20 cellular contexts compared by ENCODE assay signal in the genomic region with DNA sequence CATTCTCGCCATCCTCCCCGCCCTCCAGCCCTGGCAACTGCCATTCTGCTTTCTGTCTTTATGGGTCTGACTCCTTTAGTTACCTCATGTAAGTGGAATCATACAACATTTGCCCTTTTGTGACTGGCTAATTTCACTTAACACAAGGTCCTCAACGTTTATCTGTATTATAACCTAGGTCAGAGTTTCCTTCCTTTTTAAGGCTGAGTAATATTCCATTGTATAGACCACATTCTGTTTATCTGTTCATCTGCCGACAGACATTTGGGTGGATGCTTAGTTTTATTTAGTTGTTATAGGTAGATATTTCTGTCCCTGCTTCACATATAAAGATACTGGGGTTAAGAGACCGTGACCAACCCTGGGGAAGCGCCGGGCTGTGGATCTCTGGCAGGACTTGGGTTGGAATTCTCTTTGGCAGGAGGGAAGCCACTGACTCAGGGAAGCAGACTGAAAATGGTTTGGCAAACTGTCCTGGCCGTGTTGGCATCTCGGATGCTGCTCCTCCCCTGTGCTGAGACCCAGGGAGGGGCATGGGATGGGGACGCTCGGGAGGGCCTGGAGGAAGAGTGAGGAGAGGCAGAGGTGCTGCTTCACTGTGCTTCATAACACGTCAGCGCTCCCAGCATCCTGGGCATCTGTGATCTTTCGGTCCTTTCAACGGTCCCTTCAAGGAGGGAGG. TPM values are rescaled to one million over a fixed set of nuclear protein-coding genes. Genes with fewer than 3 reads are reported as not detected.
A peak's percentile ranks its signal among the peaks of the same experiment; 100 is the strongest.
DNase-seq lines count a peak whose midpoint lies in the region; ATAC-seq and TF ChIP-seq lines count a peak whose summit lies in the region.
"Had no signal": no experiment of that assay in that cellular context is flagged by ENCODE, and none has a peak within 500 bp of the region (broad histone marks: within the 10 kb centered on the region; RNA-seq: fewer than 3 reads in every experiment).

No MANE protein-coding gene starts in this region.

- H3K4me3 ChIP-seq in GM23248 (no peak overlapping the region), fibroblast of mammary gland (ENCODE audit: control insufficient read depth, low read depth, low read length) (no peak overlapping the region), psoas muscle (no peak overlapping the region), PC-3 (ENCODE audit: low read length) (no peak overlapping the region), Caco-2 (ENCODE audit: low read depth, low read length) (no peak overlapping the region)

- H3K27me3 ChIP-seq in GM23248 (replicated peaks; ENCODE audit: insufficient read depth) (no peaks in the 10 kb centered on the region), psoas muscle (ENCODE audit: insufficient read depth in 3 of 3, low read length in 2 of 3) (no peaks in the 10 kb centered on the region), PC-3 (ENCODE audit: low read length) (no peaks in the 10 kb centered on the region), Caco-2 (replicated peaks; ENCODE audit: control insufficient read depth, insufficient read depth, low read length) (no peaks in the 10 kb centered on the region)

- 54 to 66% methylated on average over 14 to 15 of the region's 15 CpGs for WGBS in GM23248 (ENCODE audit: low coverage in 1 of 2, low lambda C conversion rate in 2 of 2, missing lambda C conversion rate in 2 of 2), 2 experiments
- WGBS in psoas muscle, 3 donors: 42 to 49% (median 48%) methylated on average over 15 of the region's 15 CpGs

- no peaks in the 10 kb centered on the region for H4K20me1 ChIP-seq in GM23248 (ENCODE audit: insufficient read depth)
- H4K20me1 ChIP-seq in PC-3 (ENCODE audit: low read length): no peaks in the 10 kb centered on the region

- H3F3A ChIP-seq in GM23248 (ENCODE audit: insufficient read depth): peaks cover 8% of the 10 kb centered on the region; the same call in 1 of the 2 replicates
- no peaks in the 10 kb centered on the region for H3F3A ChIP-seq in PC-3 (ENCODE audit: low read length, unreplicated experiment)

- H3K4me1 Mint-ChIP-seq in WTC11: peaks cover 47% of the 10 kb centered on the region
- no peaks in the 10 kb centered on the region for H3K4me1 Mint-ChIP-seq in Caco-2 (ENCODE audit: low read depth, unreplicated experiment)
- no peaks in the 10 kb centered on the region for H3K4me1 Mint-ChIP-seq in activated T-helper 1 cell treated with anti-CD3 and anti-CD28 coated beads, Interleukin-12 subunit alpha, Interleukin-12 subunit beta, Interleukin-2, Interleukin-4 antibody, amounts not matched to agents 30 ng/mL and 10 ng/mL and 1 ng/mL, durations not matched to agents 14 hours and 24 hours and 36 hours (ENCODE audit: low read depth)
- H3K4me1 Mint-ChIP-seq: natural killer cell had no signal

- in situ Hi-C loops in GM23248 (cut with MboI): no loop called here

- TF ChIP-seq CTCF in WTC11 (IDR thresholded peaks at IDR 0.05) (no peak), fibroblast of mammary gland (conservative IDR thresholded peaks at IDR 0.05; ENCODE audit: control insufficient read depth, insufficient read depth, low read depth, low read length) (no peak), psoas muscle (IDR thresholded peaks at IDR 0.05) (no peak), PC-3 (conservative IDR thresholded peaks at IDR 0.05; ENCODE audit: low read depth, low read length) (no peak), Caco-2 (IDR thresholded peaks at IDR 0.05; ENCODE audit: insufficient read depth in 1 of 2, low read depth in 1 of 2, low read length in 1 of 2, severe bottlenecking in 1 of 2, unreplicated experiment in 1 of 2) (no peak)

- intact Hi-C loops in psoas muscle (cut with DNase I): loop anchor here (2.0 to 5.0 kb wide), 2 partner anchors 35 to 36 kb away; no protein-coding TSS in a partner anchor
- intact Hi-C loops in PC-3 (cut with micrococcal nuclease): no loop called here
- intact Hi-C loops in Caco-2 (cut with micrococcal nuclease; ENCODE audit: unreplicated experiment): no loop called here
- intact Hi-C loops in activated T-helper 1 cell treated with anti-CD3 and anti-CD28 coated beads, Interleukin-12 subunit alpha, Interleukin-12 subunit beta, Interleukin-2, Interleukin-4 antibody, amounts not matched to agents 30 ng/mL and 10 ng/mL and 1 ng/mL, durations not matched to agents 14 hours and 24 hours and 36 hours (cut with micrococcal nuclease): no loop called here

- BruUV-seq in PC-3 (replicated peaks; lab: Mats Ljungman, UMichigan) (no TSS peak), Caco-2 (replicated peaks; lab: Mats Ljungman, UMichigan) (no TSS peak)

- CTCF ChIA-PET in WTC11 (lab: Charles Lee) (interaction anchor here (0.9 to 2.0 kb wide), 12 partner anchors 8 to 302 kb away, joined by 3 to 13 read pairs (median 4); no protein-coding TSS in a partner anchor), PC-3 (lab: Charles Lee) (interaction anchor here (0.6 kb wide), 1 partner anchor 1278 kb away, joined by 3 read pairs; no protein-coding TSS in a partner anchor), Caco-2 (lab: Charles Lee) (no interaction called here)

- ATAC-seq in WTC11 (no peak), psoas muscle (peak; percentile 25 to 52 (median 42)), GM21390 (IDR thresholded peaks at IDR 0.05; ENCODE audit: unreplicated experiment) (no peak), PC-3 (no peak)
- ATAC-seq: CD8-positive, alpha-beta T cell; natural killer cell had no signal

- peaks cover 14% of the 10 kb centered on the region for H3K4me1 ChIP-seq in GM23248 (ENCODE audit: insufficient read depth)
- H3K4me1 ChIP-seq in psoas muscle: peaks cover 68% of the 10 kb centered on the region
- no peaks in the 10 kb centered on the region for H3K4me1 ChIP-seq in PC-3 (ENCODE audit: insufficient read depth, low read length)
- no peaks in the 10 kb centered on the region for H3K4me1 ChIP-seq in Caco-2

- DNase-seq in GM23248 (peak; percentile 55), WTC11 (ENCODE audit: low spot score) (no peak), fibroblast of mammary gland (ENCODE audit: low read depth) (peak; percentile 26), psoas muscle (peak; percentile 40 to 79), PC-3 (no peak), Caco-2 (no peak)
- no peak for DNase-seq in activated T-helper 1 cell treated with anti-CD3 and anti-CD28 coated beads, Interleukin-12 subunit alpha, Interleukin-12 subunit beta, Interleukin-2, Interleukin-4 antibody, amounts not matched to agents 30 ng/mL and 10 ng/mL and 1 ng/mL, durations not matched to agents 14 hours and 24 hours and 36 hours (ENCODE audit: low spot score)
- DNase-seq: activated CD4-positive, alpha-beta T cell treated with anti-CD3 and anti-CD28 coated beads, Interleukin-2, amount 50 U/mL, for 1 hour; activated CD8-positive, alpha-beta memory T cell treated with anti-CD3 and anti-CD28 coated beads, Interleukin-2, amount 50 U/mL, for 4 hours; activated effector memory CD4-positive, alpha-beta T cell treated with Interleukin-2 at 50 U/mL for 16 hours; CD8-positive, alpha-beta T cell; cerebellar nuclear complex; DMS79; hippocampal formation; natural killer cell; SIG-M5; T-helper 1 cell had no signal

- H3K36me3 ChIP-seq in GM23248 (ENCODE audit: low read depth) (no peaks in the 10 kb centered on the region), psoas muscle (ENCODE audit: insufficient read depth in 1 of 2, low read depth in 1 of 2) (peaks cover 0 to 31% of the 10 kb centered on the region in 2 donors), PC-3 (ENCODE audit: low read depth, low read length) (no peaks in the 10 kb centered on the region), Caco-2 (ENCODE audit: control insufficient read depth, insufficient read depth, low read length) (no peaks in the 10 kb centered on the region; the same call in 1 of the 2 replicates)

- H3K36me3 Mint-ChIP-seq in WTC11: peaks cover 38% of the 10 kb centered on the region
- peaks cover 75% of the 10 kb centered on the region for H3K36me3 Mint-ChIP-seq in Caco-2 (ENCODE audit: insufficient read depth, unreplicated experiment)
- no peaks in the 10 kb centered on the region for H3K36me3 Mint-ChIP-seq in activated T-helper 1 cell treated with anti-CD3 and anti-CD28 coated beads, Interleukin-12 subunit alpha, Interleukin-12 subunit beta, Interleukin-2, Interleukin-4 antibody, amounts not matched to agents 30 ng/mL and 10 ng/mL and 1 ng/mL, durations not matched to agents 14 hours and 24 hours and 36 hours (ENCODE audit: low read depth)
- H3K36me3 Mint-ChIP-seq: CD8-positive, alpha-beta T cell; natural killer cell had no signal

- H2AFZ ChIP-seq in GM23248 (no peak overlapping the region), PC-3 (ENCODE audit: low read length) (no peak overlapping the region)

- H3K9ac ChIP-seq in GM23248 (peak overlapping the region; percentile 49; the same call in 1 of the 2 replicates), PC-3 (ENCODE audit: low read length) (no peak overlapping the region)

- H3K4me3 Mint-ChIP-seq in WTC11: peak overlapping the region; percentile 40
- no peak overlapping the region for H3K4me3 Mint-ChIP-seq in Caco-2 (ENCODE audit: unreplicated experiment)
- no peak overlapping the region for H3K4me3 Mint-ChIP-seq in activated T-helper 1 cell treated with anti-CD3 and anti-CD28 coated beads, Interleukin-12 subunit alpha, Interleukin-12 subunit beta, Interleukin-2, Interleukin-4 antibody, amounts not matched to agents 30 ng/mL and 10 ng/mL and 1 ng/mL, durations not matched to agents 14 hours and 24 hours and 36 hours
- H3K4me3 Mint-ChIP-seq: CD8-positive, alpha-beta T cell; natural killer cell had no signal

- H3K9me3 ChIP-seq in GM23248 (ENCODE audit: low read depth): no peaks in the 10 kb centered on the region
- no peaks in the 10 kb centered on the region for H3K9me3 ChIP-seq in psoas muscle
- no peaks in the 10 kb centered on the region for H3K9me3 ChIP-seq in PC-3 (ENCODE audit: low read length)
- no peaks in the 10 kb centered on the region for H3K9me3 ChIP-seq in Caco-2

- H3K27me3 Mint-ChIP-seq in WTC11 (ENCODE audit: low read depth) (no peaks in the 10 kb centered on the region), Caco-2 (ENCODE audit: insufficient read depth, unreplicated experiment) (no peaks in the 10 kb centered on the region)
- no peaks in the 10 kb centered on the region for H3K27me3 Mint-ChIP-seq in activated T-helper 1 cell treated with anti-CD3 and anti-CD28 coated beads, Interleukin-12 subunit alpha, Interleukin-12 subunit beta, Interleukin-2, Interleukin-4 antibody, amounts not matched to agents 30 ng/mL and 10 ng/mL and 1 ng/mL, durations not matched to agents 14 hours and 24 hours and 36 hours (ENCODE audit: insufficient read depth)
- H3K27me3 Mint-ChIP-seq: progenitor cell of endocrine pancreas had no signal

- H3K9me3 Mint-ChIP-seq in WTC11: no peaks in the 10 kb centered on the region
- H3K9me3 Mint-ChIP-seq in Caco-2 (ENCODE audit: unreplicated experiment): no peaks in the 10 kb centered on the region
- H3K9me3 Mint-ChIP-seq in activated T-helper 1 cell treated with anti-CD3 and anti-CD28 coated beads, Interleukin-12 subunit alpha, Interleukin-12 subunit beta, Interleukin-2, Interleukin-4 antibody, amounts not matched to agents 30 ng/mL and 10 ng/mL and 1 ng/mL, durations not matched to agents 14 hours and 24 hours and 36 hours: no peaks in the 10 kb centered on the region
- H3K9me3 Mint-ChIP-seq: CD8-positive, alpha-beta T cell; natural killer cell had no signal

- H3K4me2 ChIP-seq in GM23248 (ENCODE audit: unreplicated experiment) (peak overlapping the region; percentile 38), PC-3 (ENCODE audit: low read length) (no peak overlapping the region)

- H3K27ac ChIP-seq in GM23248 (peak overlapping the region; percentile 55), psoas muscle (peak overlapping the region; percentile 90), PC-3 (ENCODE audit: low read length) (no peak overlapping the region)

- H3K27ac Mint-ChIP-seq in WTC11 (peak overlapping the region; percentile 92), Caco-2 (ENCODE audit: unreplicated experiment) (no peak overlapping the region)
- no peak overlapping the region for H3K27ac Mint-ChIP-seq in activated T-helper 1 cell treated with anti-CD3 and anti-CD28 coated beads, Interleukin-12 subunit alpha, Interleukin-12 subunit beta, Interleukin-2, Interleukin-4 antibody, amounts not matched to agents 30 ng/mL and 10 ng/mL and 1 ng/mL, durations not matched to agents 14 hours and 24 hours and 36 hours
- H3K27ac Mint-ChIP-seq: CD8-positive, alpha-beta T cell; natural killer cell; progenitor cell of endocrine pancreas had no signal

- no peaks in the 10 kb centered on the region for H3K9me2 ChIP-seq in GM23248 (ENCODE audit: insufficient read depth)
- no peaks in the 10 kb centered on the region for H3K9me2 ChIP-seq in PC-3 (replicated peaks; ENCODE audit: low read length)

- H3K79me2 ChIP-seq in GM23248 (ENCODE audit: insufficient read depth) (no peaks in the 10 kb centered on the region), PC-3 (ENCODE audit: low read length) (no peaks in the 10 kb centered on the region)

- POLR2A ChIA-PET in WTC11 (lab: Charles Lee) (interaction anchor here (1.0 to 1.3 kb wide), 3 partner anchors 35 to 107 kb away, joined by 3 to 12 read pairs (median 3); partner anchors contain the start of gene TEAD4), PC-3 (lab: Charles Lee; ENCODE audit: unreplicated experiment) (no interaction called here), Caco-2 (lab: Charles Lee) (no interaction called here)

RNA-seq across cellular contexts. Expression of gene TEAD4, which starts 38.9 kb away (rescaled TPM):
- total RNA-seq in GM23248 (2014; rRNA removed; shearing (Covaris generic)): 13.6 and 14.8 TPM in 2 replicates
- polyA plus RNA-seq in GM23248 (2016; fragmentation: Nextera tagmentation; extraction: Ambion mirVana) (13.2 and 13.8 TPM in 2 replicates), psoas muscle (10 to 100 TPM; 71.2 to 88.7 (median 81.4) TPM)
- total RNA-seq in WTC11 (2021) (75.8 to 96.8 TPM (median 78.2 TPM) in 3 replicates), psoas muscle (100 to 1,000 TPM in 3 of 4 donors, 10 to 100 TPM in 1; 96.2 to 236 (median 171) TPM), PC-3 (2014; rRNA removed) (22.3 and 27.7 TPM in 2 replicates), Caco-2 (2022) (96.2 and 97.8 TPM in 2 replicates)
- total RNA-seq in activated T-helper 1 cell treated with anti-CD3 and anti-CD28 coated beads, Interleukin-12 subunit alpha, Interleukin-12 subunit beta, Interleukin-2, Interleukin-4 antibody, amounts not matched to agents 30 ng/mL and 10 ng/mL and 1 ng/mL, durations not matched to agents 14 hours and 24 hours and 36 hours: 11.5 and 12.1 TPM in 2 replicates
- total RNA-seq: CD8-positive, alpha-beta T cell; natural killer cell; OCI-LY7 had no signal

Comparison
In these comparisons a context has a peak if more than half of its experiments do, and no peak if none do; other contexts are left out.
1. DNase-seq: peak in GM23248 (single experiment), fibroblast of mammary gland (single experiment) and psoas muscle (2 of 2); none in WTC11 (single experiment), PC-3 (single experiment), Caco-2 (0 of 2) and activated T-helper 1 cell treated with anti-CD3 and anti-CD28 coated beads, Interleukin-12 subunit alpha, Interleukin-12 subunit beta, Interleukin-2, Interleukin-4 antibody, amounts not matched to agents 30 ng/mL and 10 ng/mL and 1 ng/mL, durations not matched to agents 14 hours and 24 hours and 36 hours (single experiment).
2. ATAC-seq: peak in psoas muscle (4 of 4); none in WTC11 (single experiment), GM21390 (single experiment) and PC-3 (single experiment).
3. intact Hi-C loops: an anchor here in psoas muscle (2.0 to 5.0 kb wide); none called in PC-3, Caco-2 and activated T-helper 1 cell treated with anti-CD3 and anti-CD28 coated beads, Interleukin-12 subunit alpha, Interleukin-12 subunit beta, Interleukin-2, Interleukin-4 antibody, amounts not matched to agents 30 ng/mL and 10 ng/mL and 1 ng/mL, durations not matched to agents 14 hours and 24 hours and 36 hours.